In the genomic region with DNA sequence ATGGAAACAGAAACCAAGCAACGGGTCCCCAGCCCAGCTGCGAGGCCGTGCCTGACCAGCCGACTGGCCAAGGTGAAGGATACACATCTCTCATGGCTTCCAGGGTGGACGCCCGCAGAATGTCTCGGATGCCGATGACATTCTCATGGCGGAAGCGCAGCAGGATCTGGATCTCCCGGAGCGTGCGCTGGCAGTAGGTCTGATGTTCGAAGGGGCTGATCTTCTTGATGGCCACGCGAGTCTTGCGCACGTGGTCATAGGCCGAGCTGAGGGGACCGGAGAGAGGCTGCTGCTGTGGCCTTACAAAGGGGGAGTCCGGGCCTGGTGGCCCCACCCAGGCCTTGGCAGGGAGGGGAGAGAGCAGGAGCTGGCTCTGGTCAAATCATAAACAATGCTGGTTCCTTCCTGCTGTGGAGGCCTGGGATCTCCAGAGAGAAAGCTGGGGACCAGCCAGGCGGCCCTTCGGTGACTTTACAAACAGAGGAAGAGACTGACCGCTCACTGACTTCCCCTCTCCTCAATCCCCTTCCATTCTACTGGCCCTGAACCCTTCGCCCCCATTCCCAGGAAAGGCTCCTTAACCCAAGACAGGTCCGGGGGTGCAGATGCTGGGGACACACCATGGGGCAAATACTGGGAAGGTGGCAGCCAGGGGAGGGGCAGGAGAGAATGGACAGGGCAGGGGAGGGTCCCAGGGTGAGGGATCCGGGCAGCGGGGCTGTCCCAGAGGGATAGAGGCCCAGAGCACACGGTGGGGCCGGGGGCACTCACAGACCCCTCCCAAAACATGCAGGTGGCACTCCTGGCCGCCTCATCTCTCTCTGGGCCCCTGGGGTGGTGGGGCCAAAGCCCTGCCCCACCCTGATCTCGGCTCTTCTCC, we compare ENCODE assay signal across 1 cellular context.
TF ChIP-seq lines count a peak whose summit lies in the region.

No MANE protein-coding gene starts in this region.

TF ChIP-seq in IMR-90, 13 proteins besides CTCF, POLR2A, EP300 and RAD21 (continued from another document):
- TF ChIP-seq SMC3 (IDR thresholded peaks at IDR 0.05; ENCODE audit: low read depth, low read length) (no peak), RFX5 (IDR thresholded peaks at IDR 0.05; ENCODE audit: low read depth, low read length) (no peak), MAFK (IDR thresholded peaks at IDR 0.05; ENCODE audit: low read depth, low read length) (no peak), CHD1 (IDR thresholded peaks at IDR 0.05; ENCODE audit: low read depth, low read length) (no peak), NFE2L2 (IDR thresholded peaks at IDR 0.05; ENCODE audit: low read depth, low read length) (no peak), MAZ (IDR thresholded peaks at IDR 0.05; ENCODE audit: borderline replicate concordance, low read depth, low read length) (no peak)
- TF ChIP-seq, protein P1, sequence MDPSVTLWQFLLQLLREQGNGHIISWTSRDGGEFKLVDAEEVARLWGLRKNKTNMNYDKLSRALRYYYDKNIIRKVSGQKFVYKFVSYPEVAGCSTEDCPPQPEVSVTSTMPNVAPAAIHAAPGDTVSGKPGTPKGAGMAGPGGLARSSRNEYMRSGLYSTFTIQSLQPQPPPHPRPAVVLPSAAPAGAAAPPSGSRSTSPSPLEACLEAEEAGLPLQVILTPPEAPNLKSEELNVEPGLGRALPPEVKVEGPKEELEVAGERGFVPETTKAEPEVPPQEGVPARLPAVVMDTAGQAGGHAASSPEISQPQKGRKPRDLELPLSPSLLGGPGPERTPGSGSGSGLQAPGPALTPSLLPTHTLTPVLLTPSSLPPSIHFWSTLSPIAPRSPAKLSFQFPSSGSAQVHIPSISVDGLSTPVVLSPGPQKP (IDR thresholded peaks at IDR 0.05; ENCODE audit: borderline replicate concordance, low read depth, low read length), result no peak
